ENCODE assay signal across 1 cellular context in genomic region chr12:105706321-105706972, GRCh38.
TF ChIP-seq lines count a peak whose summit lies in the region.

No MANE protein-coding gene starts in this region.

TF ChIP-seq in HEK293, 187 proteins besides CTCF, POLR2A, EP300 and RAD21 (continued from another document):
- TF ChIP-seq ZNF280C (tag by site-specific recombination; IDR thresholded peaks at IDR 0.05) = no peak
- TF ChIP-seq KLF8 (tag by site-specific recombination; IDR thresholded peaks at IDR 0.05) = no peak; the same call in 1 of the 2 replicates
- peak; percentile 44; the same call in 1 of the 2 replicates for TF ChIP-seq WT1 (tag by site-specific recombination; IDR thresholded peaks at IDR 0.05)
- TF ChIP-seq ZNF571 (tag by site-specific recombination; IDR thresholded peaks at IDR 0.05) = no peak
- TF ChIP-seq BCL6B (tag by site-specific recombination; IDR thresholded peaks at IDR 0.05) = no peak
- TF ChIP-seq ZNF16 (tag by site-specific recombination; IDR thresholded peaks at IDR 0.05; ENCODE audit: low read depth) = no peak
- TF ChIP-seq SETDB1 (IDR thresholded peaks at IDR 0.05; ENCODE audit: insufficient read length, low read length) = no peak
- TF ChIP-seq SCRT1 (tag by site-specific recombination; IDR thresholded peaks at IDR 0.05; ENCODE audit: borderline replicate concordance) = no peak
- no peak for TF ChIP-seq ZNF670 (tag by site-specific recombination; IDR thresholded peaks at IDR 0.05; ENCODE audit: low read depth)
- TF ChIP-seq PRDM4 (tag by site-specific recombination; IDR thresholded peaks at IDR 0.05) = no peak
- peak; percentile 58 for TF ChIP-seq ZBTB17 (tag by site-specific recombination; IDR thresholded peaks at IDR 0.05)
- 0 out of 2 replicates have a peak, but pooled peaks have one; percentile 30 for TF ChIP-seq YY2 (tag by site-specific recombination; IDR thresholded peaks at IDR 0.05)
- TF ChIP-seq KLF16 (tag by site-specific recombination; IDR thresholded peaks at IDR 0.05) = no peak
- TF ChIP-seq ZNF692 (tag by site-specific recombination; IDR thresholded peaks at IDR 0.05) = no peak
- peak; percentile 66 for TF ChIP-seq ZNF341 (tag by site-specific recombination; IDR thresholded peaks at IDR 0.05; ENCODE audit: low read depth)
- TF ChIP-seq ZNF664 (tag by site-specific recombination; IDR thresholded peaks at IDR 0.05) = no peak
- TF ChIP-seq ZNF132 (tag by site-specific recombination; IDR thresholded peaks at IDR 0.05; ENCODE audit: borderline replicate concordance) = no peak
- no peak for TF ChIP-seq ZNF423 (tag by site-specific recombination; IDR thresholded peaks at IDR 0.05)
- no peak for TF ChIP-seq ZNF658 (tag by site-specific recombination; IDR thresholded peaks at IDR 0.05)
- no peak for TF ChIP-seq ZSCAN5A (tag by site-specific recombination; IDR thresholded peaks at IDR 0.05)
- no peak for TF ChIP-seq ZNF596 (tag by site-specific recombination; IDR thresholded peaks at IDR 0.05)
- no peak for TF ChIP-seq ZNF155 (tag by site-specific recombination; IDR thresholded peaks at IDR 0.05)
- TF ChIP-seq ZFP37 (tag by site-specific recombination; IDR thresholded peaks at IDR 0.05) = no peak
- no peak for TF ChIP-seq ZNF157 (tag by site-specific recombination; IDR thresholded peaks at IDR 0.05)
- TF ChIP-seq PRDM2 (tag by site-specific recombination; IDR thresholded peaks at IDR 0.05; ENCODE audit: borderline replicate concordance) = no peak
- TF ChIP-seq KLF9 (tag by site-specific recombination; IDR thresholded peaks at IDR 0.05; ENCODE audit: low read depth) = no peak
- TF ChIP-seq ZNF747 (tag by site-specific recombination; IDR thresholded peaks at IDR 0.05) = no peak
- TF ChIP-seq HOXA7 (CRISPR knock-in tag; IDR thresholded peaks at IDR 0.05; ENCODE audit: borderline replicate concordance) = no peak
- TF ChIP-seq ZNF23 (tag by site-specific recombination; IDR thresholded peaks at IDR 0.05; ENCODE audit: borderline replicate concordance) = no peak
- no peak for TF ChIP-seq HIC1 (tag by site-specific recombination; IDR thresholded peaks at IDR 0.05)
- no peak for TF ChIP-seq ZNF560 (tag by site-specific recombination; IDR thresholded peaks at IDR 0.05; ENCODE audit: borderline replicate concordance)
- TF ChIP-seq ZNF248 (tag by site-specific recombination; IDR thresholded peaks at IDR 0.05) = no peak
TF ChIP-seq in HEK293: peak in this region for 32.
